In the genomic region with DNA sequence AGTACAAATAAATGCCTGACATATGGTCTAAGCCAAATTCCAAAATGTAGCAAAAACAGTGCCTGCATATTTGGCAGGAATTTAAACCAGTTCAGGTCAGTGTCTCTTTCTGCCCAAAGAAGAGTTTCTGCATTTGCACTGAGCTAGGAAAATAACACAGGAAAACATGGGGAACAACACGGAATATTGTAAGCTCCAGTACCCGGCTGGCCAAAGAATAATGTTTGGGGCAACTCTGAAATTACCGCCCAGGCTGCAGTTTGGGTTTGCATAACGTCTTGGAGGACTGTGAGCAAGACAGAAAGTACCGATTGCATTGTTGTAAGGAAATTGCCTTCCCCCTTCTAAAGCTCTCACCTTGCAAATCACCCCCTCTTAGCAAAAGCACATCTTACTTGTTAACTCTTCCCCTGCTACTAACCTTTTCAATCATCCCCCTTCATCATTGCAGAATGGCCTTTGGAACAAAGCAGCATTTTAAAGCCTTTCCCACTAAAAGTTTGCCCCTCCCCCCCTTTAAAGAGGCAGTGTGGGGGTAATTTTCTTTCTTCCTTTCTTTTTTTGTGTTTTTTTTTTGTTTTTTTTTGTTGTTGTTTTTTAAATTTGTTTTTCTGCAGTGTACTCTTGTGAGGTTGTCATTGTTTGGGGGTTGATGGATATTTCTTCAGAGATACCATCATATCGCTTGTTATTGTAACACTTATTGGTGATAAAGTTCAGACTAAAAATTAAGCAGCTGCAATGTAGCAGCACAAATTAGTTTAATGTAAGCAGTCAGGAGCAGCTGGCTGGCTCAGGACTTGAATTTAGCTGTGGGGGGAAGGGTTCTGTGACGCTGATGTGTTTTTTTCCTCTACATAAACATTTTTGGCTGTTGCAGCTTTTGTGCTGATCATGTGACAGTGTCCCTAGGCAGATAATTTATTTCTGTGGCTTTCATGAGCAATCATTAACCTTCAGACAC, we compare ENCODE assay signal across 8 cellular contexts.
DNase-seq lines count a peak whose midpoint lies in the region; ATAC-seq and TF ChIP-seq lines count a peak whose summit lies in the region.

No MANE protein-coding gene starts in this region.

- no peaks in the 10 kb centered on the region for H3K27me3 ChIP-seq in parathyroid adenoma (ENCODE audit: control insufficient read depth, insufficient read depth, low read length)

- no peak for TF ChIP-seq CTCF in epithelial cell of esophagus (IDR thresholded peaks at IDR 0.05; ENCODE audit: insufficient read depth, low read depth, low read length, missing control alignments)
- TF ChIP-seq CTCF in parathyroid adenoma (IDR thresholded peaks at IDR 0.05): no peak

- H3K9ac ChIP-seq in parathyroid adenoma: no peak overlapping the region

- H2AFZ ChIP-seq in parathyroid adenoma: peak overlapping the region; percentile 57

- ATAC-seq in HG02588 (IDR thresholded peaks at IDR 0.05; ENCODE audit: unreplicated experiment): peak; percentile 49

- peak; percentile 23 for DNase-seq in EL
- DNase-seq in NCI-H82 (lab: John Stamatoyannopoulos, UW): peak; percentile 69
- peak; percentile 8 for DNase-seq in epithelial cell of esophagus (ENCODE audit: low read depth)
- DNase-seq in activated naive CD4-positive, alpha-beta T cell treated with anti-CD3 and anti-CD28 coated beads for 36 hours: no peak
- no peak for DNase-seq in effector CD4-positive, alpha-beta T cell
- DNase-seq in activated CD4-positive, alpha-beta memory T cell treated with anti-CD3 and anti-CD28 coated beads, Interleukin-2, amount 10 ng/mL, durations not matched to agents 7 days and 5 days: no peak

- no peaks in the 10 kb centered on the region for H3K9me3 Mint-ChIP-seq in activated naive CD4-positive, alpha-beta T cell treated with anti-CD3 and anti-CD28 coated beads for 36 hours
- H3K9me3 Mint-ChIP-seq in activated CD4-positive, alpha-beta memory T cell treated with anti-CD3 and anti-CD28 coated beads, Interleukin-2, amount 10 ng/mL, durations not matched to agents 7 days and 5 days: no peaks in the 10 kb centered on the region

- peaks cover 15% of the 10 kb centered on the region for H3K4me1 ChIP-seq in parathyroid adenoma

- POLR2A ChIA-PET in activated CD4-positive, alpha-beta memory T cell treated with anti-CD3 and anti-CD28 coated beads, Interleukin-2, amount 10 ng/mL, durations not matched to agents 7 days and 5 days (lab: Charles Lee): interaction anchor here (1.2 kb wide), 1 partner anchor 11 kb away, joined by 3 read pairs; no protein-coding TSS in a partner anchor

- H3K79me2 ChIP-seq in parathyroid adenoma: no peaks in the 10 kb centered on the region

- peak overlapping the region; percentile 62 for H3K27ac ChIP-seq in parathyroid adenoma

- no peaks in the 10 kb centered on the region for H3K36me3 ChIP-seq in parathyroid adenoma (ENCODE audit: control insufficient read depth, insufficient read depth, low read length)

- no peak overlapping the region for H3K27ac Mint-ChIP-seq in activated naive CD4-positive, alpha-beta T cell treated with anti-CD3 and anti-CD28 coated beads for 36 hours
- no peak overlapping the region for H3K27ac Mint-ChIP-seq in activated CD4-positive, alpha-beta memory T cell treated with anti-CD3 and anti-CD28 coated beads, Interleukin-2, amount 10 ng/mL, durations not matched to agents 7 days and 5 days

- intact Hi-C loops in activated naive CD4-positive, alpha-beta T cell treated with anti-CD3 and anti-CD28 coated beads for 36 hours (cut with micrococcal nuclease): no loop called here

- no peak overlapping the region for H3K4me3 Mint-ChIP-seq in activated naive CD4-positive, alpha-beta T cell treated with anti-CD3 and anti-CD28 coated beads for 36 hours
- H3K4me3 Mint-ChIP-seq in activated CD4-positive, alpha-beta memory T cell treated with anti-CD3 and anti-CD28 coated beads, Interleukin-2, amount 10 ng/mL, durations not matched to agents 7 days and 5 days: no peak overlapping the region

- H3K4me3 ChIP-seq in epithelial cell of esophagus (ENCODE audit: low read length) (no peak overlapping the region), parathyroid adenoma (ENCODE audit: low read depth, low read length) (peak overlapping the region; percentile 6)

- H3K4me1 Mint-ChIP-seq in activated naive CD4-positive, alpha-beta T cell treated with anti-CD3 and anti-CD28 coated beads for 36 hours (ENCODE audit: low read depth): no peaks in the 10 kb centered on the region
- H3K4me1 Mint-ChIP-seq in activated CD4-positive, alpha-beta memory T cell treated with anti-CD3 and anti-CD28 coated beads, Interleukin-2, amount 10 ng/mL, durations not matched to agents 7 days and 5 days: peaks cover 13% of the 10 kb centered on the region

- H3K9me3 ChIP-seq in parathyroid adenoma (ENCODE audit: control insufficient read depth, low read length): no peaks in the 10 kb centered on the region

- H3K4me2 ChIP-seq in parathyroid adenoma (ENCODE audit: low read length): peak overlapping the region; percentile 37

- CTCF ChIA-PET in activated naive CD4-positive, alpha-beta T cell treated with anti-CD3 and anti-CD28 coated beads for 36 hours (lab: Charles Lee): interaction anchor here (0.7 kb wide), 1 partner anchor 17 kb away, joined by 3 read pairs; no protein-coding TSS in a partner anchor
- CTCF ChIA-PET in activated CD4-positive, alpha-beta memory T cell treated with anti-CD3 and anti-CD28 coated beads, Interleukin-2, amount 10 ng/mL, durations not matched to agents 7 days and 5 days (lab: Charles Lee): interaction anchor here (0.6 to 1.1 kb wide), 5 partner anchors 10 to 396 kb away, joined by 3 to 4 read pairs (median 3); partner anchors contain the start of gene CITED2

- H3K27me3 Mint-ChIP-seq in activated naive CD4-positive, alpha-beta T cell treated with anti-CD3 and anti-CD28 coated beads for 36 hours (ENCODE audit: low read depth): no peaks in the 10 kb centered on the region
- no peaks in the 10 kb centered on the region for H3K27me3 Mint-ChIP-seq in activated CD4-positive, alpha-beta memory T cell treated with anti-CD3 and anti-CD28 coated beads, Interleukin-2, amount 10 ng/mL, durations not matched to agents 7 days and 5 days

- H3K36me3 Mint-ChIP-seq in activated naive CD4-positive, alpha-beta T cell treated with anti-CD3 and anti-CD28 coated beads for 36 hours (ENCODE audit: low read depth): no peaks in the 10 kb centered on the region
- no peaks in the 10 kb centered on the region for H3K36me3 Mint-ChIP-seq in activated CD4-positive, alpha-beta memory T cell treated with anti-CD3 and anti-CD28 coated beads, Interleukin-2, amount 10 ng/mL, durations not matched to agents 7 days and 5 days (ENCODE audit: low read depth)

Comparison
In these comparisons a context has a peak if more than half of its experiments do, and no peak if none do; other contexts are left out.
1. DNase-seq: peak in EL (single experiment), NCI-H82 (single experiment) and epithelial cell of esophagus (single experiment); none in activated naive CD4-positive, alpha-beta T cell treated with anti-CD3 and anti-CD28 coated beads for 36 hours (single experiment), effector CD4-positive, alpha-beta T cell (single experiment) and activated CD4-positive, alpha-beta memory T cell treated with anti-CD3 and anti-CD28 coated beads, Interleukin-2, amount 10 ng/mL, durations not matched to agents 7 days and 5 days (single experiment).